Comparison of ENCODE assay signal across 23 cellular contexts in genomic region chr15:73948982-73949381, GRCh38.
"Had no signal": no experiment of that assay in that cellular context is flagged by ENCODE, and none has a peak within 500 bp of the region (broad histone marks: within the 10 kb centered on the region; RNA-seq: fewer than 3 reads in every experiment).

No MANE protein-coding gene starts in this region.

- H3K36me3 ChIP-seq: prostate gland had no signal

- H3K27ac ChIP-seq: adrenal gland, epithelial cell of prostate, gastroesophageal sphincter, heart left ventricle, prostate gland, tibial nerve, VCaP had no signal

- ATAC-seq: activated CD8-positive, alpha-beta T cell treated with anti-CD3 and anti-CD28 coated beads, Interleukin-2, amount 10 ng/mL, durations not matched to agents 7 days and 5 days; gastroesophageal sphincter; heart left ventricle; left cardiac atrium had no signal

- H3K9me3 ChIP-seq: adrenal gland, gastroesophageal sphincter, heart left ventricle, prostate gland, tibial nerve had no signal

- H3K4me3 ChIP-seq: adrenal gland, gastroesophageal sphincter, heart left ventricle, prostate gland, tibial nerve had no signal

- DNase-seq: activated CD4-positive, alpha-beta T cell treated with anti-CD3 and anti-CD28 coated beads, Interleukin-2, amount 50 U/mL, for 1 hour; activated CD4-positive, CD25-positive, alpha-beta regulatory T cell treated with anti-CD3 and anti-CD28 coated beads, Interleukin-2, amount 50 U/mL, for 72 hours; activated CD8-positive, alpha-beta T cell treated with anti-CD3 and anti-CD28 coated beads, Interleukin-2, amount 10 ng/mL, durations not matched to agents 7 days and 5 days; activated gamma-delta T cell; adrenal gland; cerebellar nuclear complex; cortex of kidney; endodermal cell; left cardiac atrium; mesendoderm; naive B cell; stimulated activated CD4-positive, alpha-beta T cell treated with anti-CD3 and anti-CD28 coated beads, Interleukin-12 subunit alpha, Interleukin-12 subunit beta, amount 100 ng/mL, for 4 hours; substantia nigra had no signal

- H3K4me3 Mint-ChIP-seq: activated CD8-positive, alpha-beta T cell treated with anti-CD3 and anti-CD28 coated beads, Interleukin-2, amount 10 ng/mL, durations not matched to agents 7 days and 5 days; activated naive CD4-positive, alpha-beta T cell treated with anti-CD3 and anti-CD28 coated beads, Interleukin-2, amount 50 U/mL, for 24 hours; activated T-helper 1 cell treated with anti-CD3 and anti-CD28 coated beads, Interleukin-12 subunit alpha, Interleukin-12 subunit beta, Interleukin-2, Interleukin-4 antibody, amounts not matched to agents 30 ng/mL and 10 ng/mL and 1 ng/mL, durations not matched to agents 14 hours and 24 hours and 36 hours; endodermal cell; naive B cell; neural crest cell; stimulated activated naive CD8-positive, alpha-beta T cell treated with anti-CD3 and anti-CD28 coated beads, Interleukin-15, Interleukin-2, amounts not matched to agents 100 ng/mL and 50 ng/mL, for 24 hours had no signal

- H3K27me3 ChIP-seq: adrenal gland, gastroesophageal sphincter, heart left ventricle, tibial nerve had no signal

- H3K9me3 Mint-ChIP-seq: activated naive CD4-positive, alpha-beta T cell treated with anti-CD3 and anti-CD28 coated beads, Interleukin-2, amount 50 U/mL, for 24 hours; activated T-helper 1 cell treated with anti-CD3 and anti-CD28 coated beads, Interleukin-12 subunit alpha, Interleukin-12 subunit beta, Interleukin-2, Interleukin-4 antibody, amounts not matched to agents 30 ng/mL and 10 ng/mL and 1 ng/mL, durations not matched to agents 14 hours and 24 hours and 36 hours; endodermal cell; naive B cell; neural crest cell; stimulated activated naive CD8-positive, alpha-beta T cell treated with anti-CD3 and anti-CD28 coated beads, Interleukin-15, Interleukin-2, amounts not matched to agents 100 ng/mL and 50 ng/mL, for 24 hours had no signal

- H3K36me3 Mint-ChIP-seq: activated naive CD4-positive, alpha-beta T cell treated with anti-CD3 and anti-CD28 coated beads, Interleukin-2, amount 50 U/mL, for 24 hours; naive B cell had no signal

- H3K27me3 Mint-ChIP-seq: activated naive CD4-positive, alpha-beta T cell treated with anti-CD3 and anti-CD28 coated beads, Interleukin-2, amount 50 U/mL, for 24 hours; stimulated activated naive CD8-positive, alpha-beta T cell treated with anti-CD3 and anti-CD28 coated beads, Interleukin-15, Interleukin-2, amounts not matched to agents 100 ng/mL and 50 ng/mL, for 24 hours had no signal

- H3K4me1 ChIP-seq: prostate gland had no signal

- H3K27ac Mint-ChIP-seq: activated CD8-positive, alpha-beta T cell treated with anti-CD3 and anti-CD28 coated beads, Interleukin-2, amount 10 ng/mL, durations not matched to agents 7 days and 5 days; activated naive CD4-positive, alpha-beta T cell treated with anti-CD3 and anti-CD28 coated beads, Interleukin-2, amount 50 U/mL, for 24 hours; activated T-helper 1 cell treated with anti-CD3 and anti-CD28 coated beads, Interleukin-12 subunit alpha, Interleukin-12 subunit beta, Interleukin-2, Interleukin-4 antibody, amounts not matched to agents 30 ng/mL and 10 ng/mL and 1 ng/mL, durations not matched to agents 14 hours and 24 hours and 36 hours; endodermal cell; stimulated activated naive CD8-positive, alpha-beta T cell treated with anti-CD3 and anti-CD28 coated beads, Interleukin-15, Interleukin-2, amounts not matched to agents 100 ng/mL and 50 ng/mL, for 24 hours had no signal
